Comparison of ENCODE assay signal across 27 cellular contexts in the genomic region with DNA sequence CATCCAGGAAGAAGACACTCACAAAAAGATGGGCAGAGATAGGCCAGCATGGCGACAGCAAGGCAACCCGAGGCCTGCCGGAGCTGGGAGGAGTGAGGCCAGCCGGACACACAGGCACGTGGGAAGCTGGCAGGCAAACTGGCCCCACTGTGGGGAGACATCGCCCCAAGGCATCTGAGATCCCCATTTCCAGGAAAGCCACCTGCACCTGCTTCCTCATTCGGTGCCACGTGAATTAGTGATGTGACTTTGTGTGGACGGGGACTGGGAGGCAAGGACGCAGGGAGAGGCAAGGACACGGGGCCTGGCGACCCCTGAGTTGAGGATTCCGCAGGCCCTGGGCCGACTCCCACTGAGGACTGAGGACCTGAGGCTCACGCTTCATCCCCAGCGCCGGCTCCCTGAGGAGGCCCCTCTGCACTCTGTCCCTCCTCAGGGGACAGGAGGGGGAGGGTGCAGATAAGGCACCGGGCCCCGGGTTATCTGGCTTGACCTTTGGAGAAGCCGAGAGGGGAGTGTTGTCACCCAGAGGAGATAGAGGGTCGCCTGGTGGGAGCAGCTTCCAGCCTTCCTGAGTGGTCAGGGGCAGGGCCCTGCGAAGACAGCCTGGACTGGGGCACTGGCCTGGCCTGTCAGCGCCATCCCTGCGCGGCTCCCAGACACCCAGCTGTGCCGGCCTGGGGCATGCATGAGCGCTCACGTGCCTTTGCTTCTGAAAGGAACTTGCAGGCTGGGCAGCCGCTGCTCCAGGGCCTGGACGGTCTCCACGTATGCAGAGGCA. TPM values are rescaled to one million over a fixed set of nuclear protein-coding genes. Genes with fewer than 3 reads are reported as not detected.
DNase-seq lines count a peak whose midpoint lies in the region; ATAC-seq and TF ChIP-seq lines count a peak whose summit lies in the region.
"Had no signal": no experiment of that assay in that cellular context is flagged by ENCODE, and none has a peak within 500 bp of the region (broad histone marks: within the 10 kb centered on the region; RNA-seq: fewer than 3 reads in every experiment).

No MANE protein-coding gene starts in this region.

- no peak overlapping the region for H3K27ac ChIP-seq in upper lobe of right lung
- H3K27ac ChIP-seq: A549, ascending aorta, SJCRH30 had no signal

- H3K4me3 Mint-ChIP-seq in glutamatergic neuron (ENCODE audit: unreplicated experiment) = no peak overlapping the region
- H3K4me3 Mint-ChIP-seq: activated B cell treated with CpG ODN at 0.5 μM for 24 hours; activated CD8-positive, alpha-beta T cell treated with anti-CD3 and anti-CD28 coated beads for 36 hours; activated naive CD4-positive, alpha-beta T cell treated with anti-CD3 and anti-CD28 coated beads for 36 hours; activated T-cell treated with anti-CD3 and anti-CD28 coated beads, Interleukin-2, amount 50 U/mL, for 4 hours; memory B cell; naive thymus-derived CD4-positive, alpha-beta T cell had no signal

- peaks cover 5% of the 10 kb centered on the region for H3K4me1 Mint-ChIP-seq in glutamatergic neuron (ENCODE audit: low read depth, unreplicated experiment)
- H3K4me1 Mint-ChIP-seq: activated B cell treated with CpG ODN at 0.5 μM for 24 hours; CD14-positive monocyte; memory B cell; naive thymus-derived CD4-positive, alpha-beta T cell had no signal

- peak; percentile 23 for ATAC-seq in upper lobe of right lung
- no peak for ATAC-seq in GM21360 (IDR thresholded peaks at IDR 0.05; ENCODE audit: unreplicated experiment)
- ATAC-seq: activated CD8-positive, alpha-beta T cell treated with anti-CD3 and anti-CD28 coated beads for 36 hours; activated T-cell treated with anti-CD3 and anti-CD28 coated beads, Interleukin-2, amount 50 U/mL, for 4 hours; naive thymus-derived CD4-positive, alpha-beta T cell had no signal

- H3K4me1 ChIP-seq in upper lobe of right lung = no peaks in the 10 kb centered on the region
- H3K4me1 ChIP-seq: ascending aorta, SJCRH30 had no signal

- H3K4me3 ChIP-seq in upper lobe of right lung = no peak overlapping the region
- H3K4me3 ChIP-seq: A549, ascending aorta, SJCRH30 had no signal

- no peak for TF ChIP-seq CTCF in glutamatergic neuron (IDR thresholded peaks at IDR 0.05; ENCODE audit: partially characterized antibody, unreplicated experiment)
- TF ChIP-seq CTCF in upper lobe of right lung (IDR thresholded peaks at IDR 0.05) = no peak

- H3K27me3 Mint-ChIP-seq in glutamatergic neuron (ENCODE audit: unreplicated experiment) = peaks cover 5% of the 10 kb centered on the region

- H3K36me3 ChIP-seq in upper lobe of right lung = no peaks in the 10 kb centered on the region
- H3K36me3 ChIP-seq: ascending aorta, SJCRH30 had no signal

- no peaks in the 10 kb centered on the region for H3K9me3 Mint-ChIP-seq in glutamatergic neuron (ENCODE audit: unreplicated experiment)
- H3K9me3 Mint-ChIP-seq: activated B cell treated with CpG ODN at 0.5 μM for 24 hours; activated CD8-positive, alpha-beta T cell treated with anti-CD3 and anti-CD28 coated beads for 36 hours; activated naive CD4-positive, alpha-beta T cell treated with anti-CD3 and anti-CD28 coated beads for 36 hours; activated T-cell treated with anti-CD3 and anti-CD28 coated beads, Interleukin-2, amount 50 U/mL, for 4 hours; CD14-positive monocyte; memory B cell; naive thymus-derived CD4-positive, alpha-beta T cell had no signal

- H3K36me3 Mint-ChIP-seq in glutamatergic neuron (ENCODE audit: unreplicated experiment) = no peaks in the 10 kb centered on the region
- H3K36me3 Mint-ChIP-seq: CD14-positive monocyte; memory B cell; naive thymus-derived CD4-positive, alpha-beta T cell had no signal

- intact Hi-C loops in upper lobe of right lung (cut with DNase I) = no loop called here

- H3K27me3 ChIP-seq in upper lobe of right lung = peaks cover 51% of the 10 kb centered on the region
- H3K27me3 ChIP-seq: ascending aorta, SJCRH30 had no signal

- H3K9me3 ChIP-seq in upper lobe of right lung = no peaks in the 10 kb centered on the region
- H3K9me3 ChIP-seq: A549, ascending aorta, SJCRH30 had no signal

- no peak overlapping the region for H3K27ac Mint-ChIP-seq in glutamatergic neuron (ENCODE audit: unreplicated experiment)
- H3K27ac Mint-ChIP-seq: activated B cell treated with CpG ODN at 0.5 μM for 24 hours; activated CD8-positive, alpha-beta T cell treated with anti-CD3 and anti-CD28 coated beads for 36 hours; activated naive CD4-positive, alpha-beta T cell treated with anti-CD3 and anti-CD28 coated beads for 36 hours; memory B cell; naive thymus-derived CD4-positive, alpha-beta T cell had no signal

- DNase-seq in NCI-H748 (lab: John Stamatoyannopoulos, UW; ENCODE audit: unreplicated experiment) (peak; percentile 55), NCI-H748 treated with DMSO at 0.1 percent for 48 hours (lab: John Stamatoyannopoulos, UW) (no peak), glutamatergic neuron (peak; percentile 52), left kidney (ENCODE audit: low read depth, low spot score) (peak; percentile 82), upper lobe of right lung (no peak), NCI-H510A treated with DMSO at 0.1 percent for 48 hours (lab: John Stamatoyannopoulos, UW) (no peak), nucleus accumbens (lab: John Stamatoyannopoulos, UW) (no peak)
- DNase-seq: activated B cell treated with CpG ODN at 0.5 μM for 24 hours; activated CD8-positive, alpha-beta T cell treated with anti-CD3 and anti-CD28 coated beads for 36 hours; activated naive CD4-positive, alpha-beta T cell treated with anti-CD3 and anti-CD28 coated beads for 36 hours; activated T-cell treated with anti-CD3 and anti-CD28 coated beads, Interleukin-2, amount 50 U/mL, for 4 hours; cerebellar nuclear complex; effector memory CD4-positive, alpha-beta T cell; naive thymus-derived CD4-positive, alpha-beta T cell; NCI-H1048; NCI-H526; SJCRH30; stimulated activated CD4-positive, alpha-beta T cell treated with anti-CD3 and anti-CD28 coated beads, Interleukin-12 subunit alpha, Interleukin-12 subunit beta, amount 100 ng/mL, for 4 hours; substantia nigra had no signal

RNA-seq across cellular contexts. Expression of a gene that starts 39.7 kb away (rescaled TPM):
- total RNA-seq in glutamatergic neuron (ENCODE audit: unreplicated experiment) = 40.3 TPM
- total RNA-seq in upper lobe of right lung = 23.5 TPM

RNA-seq across cellular contexts. Expression of a gene that starts 41.3 kb away (rescaled TPM):
- 40.0 TPM for total RNA-seq in glutamatergic neuron (ENCODE audit: unreplicated experiment)
- 29.4 TPM for total RNA-seq in upper lobe of right lung

RNA-seq across cellular contexts. Expression of a gene that starts 41.8 kb away (rescaled TPM):
- total RNA-seq in glutamatergic neuron (ENCODE audit: unreplicated experiment) = 0.20 TPM
- total RNA-seq in upper lobe of right lung = not detected
- total RNA-seq: activated B cell treated with CpG ODN at 0.5 μM for 24 hours; activated CD8-positive, alpha-beta T cell treated with anti-CD3 and anti-CD28 coated beads for 36 hours; activated naive CD4-positive, alpha-beta T cell treated with anti-CD3 and anti-CD28 coated beads for 36 hours; activated T-cell treated with anti-CD3 and anti-CD28 coated beads, Interleukin-2, amount 50 U/mL, for 4 hours; ascending aorta; naive thymus-derived CD4-positive, alpha-beta T cell; OCI-LY7; posterior vena cava; SJCRH30; T-helper 2 cell treated with Interferon-gamma antibody and Interleukin-4, amounts not matched to agents 100 ng/mL and 5 ng/mL, for 36 hours had no signal

Comparison
In these comparisons a context has a peak if more than half of its experiments do, and no peak if none do; other contexts are left out.
1. DNase-seq: peak in NCI-H748 (single experiment), glutamatergic neuron (single experiment) and left kidney (single experiment); none in NCI-H748 treated with DMSO at 0.1 percent for 48 hours (single experiment), upper lobe of right lung (single experiment), NCI-H510A treated with DMSO at 0.1 percent for 48 hours (single experiment) and nucleus accumbens (0 of 56).